ENCODE assay signal across 14 cellular contexts in the genomic region with DNA sequence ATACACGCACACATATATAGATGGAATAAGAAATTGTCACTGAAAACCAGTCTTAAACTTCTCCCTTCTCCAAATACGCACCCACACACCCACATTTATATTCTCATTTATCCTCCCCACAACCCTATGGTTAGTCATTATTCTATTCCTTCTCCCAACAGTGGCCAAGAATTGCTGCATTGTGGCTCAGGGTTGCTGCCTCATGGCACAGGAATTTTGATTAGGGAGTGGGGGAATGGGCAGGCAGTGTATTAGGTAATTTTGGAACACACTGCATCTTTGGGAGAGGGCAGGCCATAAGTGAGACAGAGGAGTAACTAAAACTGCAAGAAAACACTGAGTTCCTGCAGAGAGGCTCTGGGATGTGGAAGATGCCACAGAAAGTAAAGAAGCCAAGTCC. TPM values are rescaled to one million over a fixed set of nuclear protein-coding genes. Genes with fewer than 3 reads are reported as not detected.
DNase-seq lines count a peak whose midpoint lies in the region; ATAC-seq and TF ChIP-seq lines count a peak whose summit lies in the region.
"Had no signal": no experiment of that assay in that cellular context is flagged by ENCODE, and none has a peak within 500 bp of the region (broad histone marks: within the 10 kb centered on the region; RNA-seq: fewer than 3 reads in every experiment).

No MANE protein-coding gene starts in this region.

- no peak overlapping the region for H2BK15ac ChIP-seq in neuronal stem cell (ENCODE audit: low read length)

- peaks cover 2% of the 10 kb centered on the region for H3K27me3 Mint-ChIP-seq in endothelial cell (ENCODE audit: unreplicated experiment)
- H3K27me3 Mint-ChIP-seq: activated naive CD4-positive, alpha-beta T cell treated with anti-CD3 and anti-CD28 coated beads, Interleukin-2, amount 10 ng/mL, durations not matched to agents 7 days and 5 days had no signal

- H3K27me3 ChIP-seq in Panc1 (ENCODE audit: control insufficient read depth, insufficient read depth, low read length) (no peaks in the 10 kb centered on the region), dorsolateral prefrontal cortex (no peaks in the 10 kb centered on the region), neuronal stem cell (ENCODE audit: control insufficient read depth in 3 of 3, insufficient read depth in 3 of 3, low read depth in 1 of 3, low read length in 3 of 3) (no peaks in the 10 kb centered on the region)
- H3K27me3 ChIP-seq: gastroesophageal sphincter had no signal

- H4K91ac ChIP-seq in neuronal stem cell (ENCODE audit: low read depth, low read length, poor library complexity) = no peak overlapping the region

- no peak overlapping the region for H2BK120ac ChIP-seq in neuronal stem cell (ENCODE audit: low read depth, low read length)

- no peak overlapping the region for H3K4me3 Mint-ChIP-seq in endothelial cell (ENCODE audit: unreplicated experiment)
- H3K4me3 Mint-ChIP-seq: activated naive CD4-positive, alpha-beta T cell treated with anti-CD3 and anti-CD28 coated beads, Interleukin-2, amount 10 ng/mL, durations not matched to agents 7 days and 5 days had no signal

- no peak overlapping the region for H3K9ac ChIP-seq in neuronal stem cell (ENCODE audit: low read depth, low read length, poor library complexity)

- WGBS in neuronal stem cell (ENCODE audit: extremely low coverage in 2 of 2, insufficient read length in 2 of 2, insufficient replicate concordance in 1 of 2), 2 donors = 100% methylated on average over 1 of the region's 2 CpGs; no CpG with 5 or more reads in 1 of the 2 donors

- in situ Hi-C loops in Panc1 (cut with HindIII; ENCODE audit: low pct_unique_long_range_greater_than_20kb, low sequenced_read_pairs) = no loop called here

- no peak overlapping the region for H3K4ac ChIP-seq in neuronal stem cell (ENCODE audit: low read length)

- DNase-seq in EH (ENCODE audit: low read depth) (peak; percentile 93), Panc1 (ENCODE audit: low read depth, low spot score) (no peak), dorsolateral prefrontal cortex (no peak), neuronal stem cell (ENCODE audit: low spot score) (no peak), mucosa of gallbladder (ENCODE audit: low spot score) (no peak), NCI-H526 treated with DMSO at 0.1 percent for 48 hours (lab: John Stamatoyannopoulos, UW) (no peak), endothelial cell (ENCODE audit: low spot score) (no peak)
- no peak for DNase-seq in stimulated activated CD4-positive, alpha-beta T cell treated with anti-CD3 and anti-CD28 coated beads, Interleukin-1b, Interleukin-23, amount 100 ng/mL, for 48 hours
- DNase-seq: activated CD4-positive, CD25-positive, alpha-beta regulatory T cell treated with anti-CD3 and anti-CD28 coated beads, Interleukin-2, amount 50 U/mL, for 72 hours; activated naive CD4-positive, alpha-beta T cell treated with anti-CD3 and anti-CD28 coated beads, Interleukin-2, amount 10 ng/mL, durations not matched to agents 7 days and 5 days; NCI-H1417; stimulated activated CD8-positive, alpha-beta memory T cell treated with anti-CD3 and anti-CD28 coated beads, Interleukin-4, amount 100 ng/mL, for 48 hours had no signal

- H2BK12ac ChIP-seq in neuronal stem cell (ENCODE audit: low read length) = no peak overlapping the region

- H3K79me1 ChIP-seq in neuronal stem cell (ENCODE audit: low read depth, low read length) = no peaks in the 10 kb centered on the region

- H3K4me1 Mint-ChIP-seq in endothelial cell (ENCODE audit: unreplicated experiment) = no peaks in the 10 kb centered on the region

- no peak for TF ChIP-seq CTCF in Panc1 (IDR thresholded peaks at IDR 0.05)
- TF ChIP-seq CTCF in dorsolateral prefrontal cortex (IDR thresholded peaks at IDR 0.05 in 54 of 56, conservative IDR thresholded peaks at IDR 0.05 in 2 of 56; ENCODE audit: low read depth in 1 of 56, partially characterized antibody in 56 of 56) = no peak
- TF ChIP-seq CTCF in endothelial cell (IDR thresholded peaks at IDR 0.05; ENCODE audit: unreplicated experiment) = no peak

- POLR2A ChIA-PET in Panc1 (lab: Charles Lee) = no interaction called here

- H3K14ac ChIP-seq in neuronal stem cell (ENCODE audit: low read length) = no peak overlapping the region

- no peaks in the 10 kb centered on the region for H3K36me3 ChIP-seq in Panc1 (ENCODE audit: control insufficient read depth, insufficient read depth, low read length)
- peaks cover 2 to 22% of the 10 kb centered on the region in 2 donors for H3K36me3 ChIP-seq in neuronal stem cell (replicated peaks in 1 of 2; ENCODE audit: control insufficient read depth in 2 of 2, insufficient read depth in 2 of 2, low read length in 2 of 2)

- H3K27ac ChIP-seq in Panc1 (ENCODE audit: low read length) (no peak overlapping the region), dorsolateral prefrontal cortex (peak overlapping the region in 56 of 59 donors; percentile 13 to 98 (median 91)), neuronal stem cell (replicated peaks; ENCODE audit: low read length) (peak overlapping the region; percentile 28)
- H3K27ac ChIP-seq: gastroesophageal sphincter had no signal

- no peak overlapping the region for H2AK5ac ChIP-seq in neuronal stem cell (ENCODE audit: low read depth, low read length)

- H3K23ac ChIP-seq in neuronal stem cell (ENCODE audit: low read depth, low read length, poor library complexity) = no peak overlapping the region

- ATAC-seq in Panc1 = peak; percentile 63; the same call in 1 of the 2 replicates
- ATAC-seq: gastroesophageal sphincter had no signal

- no peak overlapping the region for H2BK5ac ChIP-seq in neuronal stem cell (ENCODE audit: low read length)

- no TSS peak for BruUV-seq in Panc1 (replicated peaks; lab: Mats Ljungman, UMichigan)

- H3K18ac ChIP-seq in neuronal stem cell (ENCODE audit: low read length) = no peak overlapping the region

- no peak overlapping the region for H3K27ac Mint-ChIP-seq in endothelial cell (ENCODE audit: unreplicated experiment)
- H3K27ac Mint-ChIP-seq: activated naive CD4-positive, alpha-beta T cell treated with anti-CD3 and anti-CD28 coated beads, Interleukin-2, amount 10 ng/mL, durations not matched to agents 7 days and 5 days had no signal

- H3K9me3 ChIP-seq in Panc1 (ENCODE audit: control insufficient read depth, insufficient read depth, low read depth, low read length) (no peaks in the 10 kb centered on the region), neuronal stem cell (replicated peaks in 1 of 2; ENCODE audit: control insufficient read depth in 2 of 2, insufficient read depth in 1 of 2, low read depth in 1 of 2, low read length in 2 of 2) (no peaks in the 10 kb centered on the region)
- H3K9me3 ChIP-seq: gastroesophageal sphincter had no signal

- no peak overlapping the region for H2AFZ ChIP-seq in neuronal stem cell (ENCODE audit: low read length)

- CTCF ChIA-PET in Panc1 (lab: Charles Lee) = no interaction called here

- H3K36me3 Mint-ChIP-seq in endothelial cell (ENCODE audit: low read depth, unreplicated experiment) = no peaks in the 10 kb centered on the region

- no peak overlapping the region for H4K8ac ChIP-seq in neuronal stem cell (ENCODE audit: low read depth, low read length)

- intact Hi-C loops in Panc1 (cut with micrococcal nuclease; ENCODE audit: unreplicated experiment) = no loop called here
- intact Hi-C loops in dorsolateral prefrontal cortex (cut with DNase I) = loop anchor here in 1 of 2 donors (5.0 kb wide), 1 partner anchor 34 kb away; the partner anchor contains the start of gene NAPEPLD

- H3K4me3 ChIP-seq in Panc1 (ENCODE audit: low read depth in 2 of 2, low read length in 2 of 2) (no peak overlapping the region), dorsolateral prefrontal cortex (no peak overlapping the region), neuronal stem cell (ENCODE audit: low read length in 2 of 2) (no peak overlapping the region)
- H3K4me3 ChIP-seq: gastroesophageal sphincter, smooth muscle cell had no signal

- no peaks in the 10 kb centered on the region for H3K9me3 Mint-ChIP-seq in endothelial cell (ENCODE audit: unreplicated experiment)

- no peak overlapping the region for H3K4me2 ChIP-seq in neuronal stem cell (ENCODE audit: insufficient read depth, low read length, poor library complexity, severe bottlenecking)
- H3K4me2 ChIP-seq: smooth muscle cell had no signal

- no peaks in the 10 kb centered on the region for H3K4me1 ChIP-seq in Panc1 (ENCODE audit: control insufficient read depth, insufficient read depth, low read length)
- H3K4me1 ChIP-seq in neuronal stem cell (ENCODE audit: control insufficient read depth in 2 of 2, insufficient read depth in 1 of 2, low read depth in 1 of 2, low read length in 2 of 2) = peaks cover 0 to 3% of the 10 kb centered on the region in 2 donors
- H3K4me1 ChIP-seq: gastroesophageal sphincter had no signal

RNA-seq across cellular contexts. Expression of gene NAPEPLD, which starts 35.7 kb away (rescaled TPM):
- total RNA-seq in Panc1 (2021; ENCODE audit: unreplicated experiment) (19.2 TPM), dorsolateral prefrontal cortex (100 to 1,000 TPM in 23 of 120 experiments, 10 to 100 TPM in 97; 63.0 to 129 (median 90.9) TPM), mucosa of gallbladder (58.2 TPM), endothelial cell (ENCODE audit: unreplicated experiment) (6.1 TPM)
- polyA plus RNA-seq in Panc1 (2012; ENCODE audit: insufficient read length) = 4.9 TPM
- 6.5 TPM for polyA plus RNA-seq in neuronal stem cell (2013, experiment 1 of 2)
- polyA plus RNA-seq in neuronal stem cell (2013, experiment 2 of 2) = 7.3 TPM

RNA-seq across cellular contexts. Expression of gene ARMC10, which starts 38.2 kb away (rescaled TPM):
- total RNA-seq in Panc1 (2021; ENCODE audit: unreplicated experiment) = 73.2 TPM
- 63.2 TPM for polyA plus RNA-seq in Panc1 (2012; ENCODE audit: insufficient read length)
- 10 to 100 TPM; 28.5 to 62.6 (median 44.0) TPM for total RNA-seq in dorsolateral prefrontal cortex
- polyA plus RNA-seq in neuronal stem cell (2013, experiment 1 of 2) = 27.6 TPM
- 29.7 TPM for polyA plus RNA-seq in neuronal stem cell (2013, experiment 2 of 2)
- total RNA-seq in mucosa of gallbladder = 39.7 TPM
- 26.0 TPM for total RNA-seq in endothelial cell (ENCODE audit: unreplicated experiment)

RNA-seq across cellular contexts. Expression of gene FBXL13, which starts 38.6 kb away (rescaled TPM):
- total RNA-seq in Panc1 (2021; ENCODE audit: unreplicated experiment) (2.5 TPM), dorsolateral prefrontal cortex (10 to 100 TPM in 2 of 120 experiments, 1 to 10 TPM in 118; 2.0 to 10.4 (median 5.2) TPM), mucosa of gallbladder (2.5 TPM), endothelial cell (ENCODE audit: unreplicated experiment) (3.4 TPM)
- 0.70 TPM for polyA plus RNA-seq in Panc1 (2012; ENCODE audit: insufficient read length)
- 0.92 TPM for polyA plus RNA-seq in neuronal stem cell (2013, experiment 1 of 2)
- 1.2 TPM for polyA plus RNA-seq in neuronal stem cell (2013, experiment 2 of 2)
